8 cellular contexts compared by ENCODE assay signal in genomic region chr20:32510120-32510600, GRCh38.
DNase-seq lines count a peak whose midpoint lies in the region; ATAC-seq, FAIRE-seq and TF ChIP-seq lines count a peak whose summit lies in the region.
"Had no signal": no experiment of that assay in that cellular context is flagged by ENCODE, and none has a peak within 500 bp of the region (broad histone marks: within the 10 kb centered on the region; RNA-seq: fewer than 3 reads in every experiment).

No MANE protein-coding gene starts in this region.

- no peak overlapping the region for H3K18ac ChIP-seq in H1 (ENCODE audit: extremely low read depth, low read length)

- peak overlapping the region; percentile 35; the same call in 1 of the 2 replicates for H2BK12ac ChIP-seq in H1 (ENCODE audit: low read depth, low read length)

- H3K4ac ChIP-seq in H1 (replicated peaks; ENCODE audit: insufficient read length, low read depth, low read length): no peak overlapping the region

- no peak overlapping the region for H2BK120ac ChIP-seq in H1 (replicated peaks; ENCODE audit: low read depth, low read length)

- peak overlapping the region; percentile 20; the same call in 1 of the 2 replicates for H2BK15ac ChIP-seq in H1 (ENCODE audit: low read length)

- H3K23me2 ChIP-seq in H1 (ENCODE audit: low read depth, low read length): 0 out of 2 replicates have a peak, but pooled peaks cover 1% of the 10 kb centered on the region

- H3K4me1 ChIP-seq in DOHH2 (ENCODE audit: control insufficient read depth, low read length) (peaks cover 12% of the 10 kb centered on the region), OCI-LY7 (ENCODE audit: insufficient read depth, low read length, poor library complexity, severe bottlenecking) (peaks cover 25% of the 10 kb centered on the region), H1 (replicated peaks in 1 of 4; ENCODE audit: control insufficient read depth in 3 of 4, insufficient read depth in 4 of 4, low read length in 3 of 4) (peaks cover 0 to 6% (median 0%) of the 10 kb centered on the region in 4 experiments; a peak in 1 of 7 replicates), pancreas (peaks cover 0 to 15% (median 10%) of the 10 kb centered on the region in 3 donors)

- intact Hi-C loops in OCI-LY7 (cut with micrococcal nuclease; ENCODE audit: unreplicated experiment) (no loop called here), pancreas (cut with DNase I) (loop anchor here in 1 of 3 donors (10.0 kb wide), 1 partner anchor 855 kb away; no protein-coding TSS in a partner anchor)

- CTCF ChIA-PET in OCI-LY7 (lab: Charles Lee; ENCODE audit: unreplicated experiment): no interaction called here
- CTCF ChIA-PET in H1 (lab: Charles Lee; ENCODE audit: partially characterized antibody): interaction anchor here (1.3 to 2.1 kb wide), 4 partner anchors 8 to 142 kb away, joined by 4 to 9 read pairs (median 6); no protein-coding TSS in a partner anchor

- POLR2A ChIA-PET in OCI-LY7 (lab: Charles Lee): interaction anchor here (1.4 kb wide), 1 partner anchor 13 kb away, joined by 3 read pairs; no protein-coding TSS in a partner anchor
- POLR2A ChIA-PET in H1 (lab: Charles Lee; ENCODE audit: partially characterized antibody): no interaction called here

- no peak for TF ChIP-seq CTCF in DOHH2 (IDR thresholded peaks at IDR 0.05; ENCODE audit: low read depth, low read length, poor library complexity, severe bottlenecking)
- TF ChIP-seq CTCF in OCI-LY7 (conservative IDR thresholded peaks at IDR 0.05; ENCODE audit: low read length): no peak
- no peak for TF ChIP-seq CTCF in H1 (IDR thresholded peaks at IDR 0.05; ENCODE audit: control extremely low read depth in 1 of 3, insufficient read depth in 1 of 3, low read depth in 1 of 3, low read length in 3 of 3)
- no peak for TF ChIP-seq CTCF in pancreas (IDR thresholded peaks at IDR 0.05)

- no peak overlapping the region for H3K23ac ChIP-seq in H1 (ENCODE audit: insufficient read length)

- no peak for FAIRE-seq in H1 (lab: Jason Lieb, UNC)
- FAIRE-seq in pancreas (lab: Jason Lieb, UNC): no peak
- FAIRE-seq: endometrium had no signal

- H3K79me2 ChIP-seq in DOHH2 (ENCODE audit: control insufficient read depth, low read length) (no peaks in the 10 kb centered on the region), OCI-LY7 (ENCODE audit: insufficient read depth, low read depth, low read length) (no peaks in the 10 kb centered on the region), H1 (ENCODE audit: control insufficient read depth in 1 of 2, insufficient read depth in 2 of 2, low read length in 2 of 2) (no peaks in the 10 kb centered on the region)

- no TSS peak for BruUV-seq in OCI-LY7 (replicated peaks; lab: Mats Ljungman, UMichigan)

- no peak overlapping the region for H2AK5ac ChIP-seq in H1 (ENCODE audit: low read depth, low read length)

- 94% methylated on average over 13 of the region's 15 CpGs; no CpG with 5 or more reads in 1 of the 2 experiments for WGBS in H1 (ENCODE audit: extremely low coverage in 1 of 2, insufficient coverage in 1 of 2, insufficient read length in 1 of 2, insufficient replicate concordance in 2 of 2, low coverage in 1 of 2, low lambda C conversion rate in 2 of 2, missing lambda C conversion rate in 1 of 2), 2 experiments
- 86 to 90% methylated on average over 15 of the region's 15 CpGs for WGBS in pancreas, 2 donors

- H4K20me1 ChIP-seq in DOHH2 (ENCODE audit: control insufficient read depth, insufficient read depth, low read depth, low read length) (no peaks in the 10 kb centered on the region), OCI-LY7 (ENCODE audit: insufficient read depth, low read length) (no peaks in the 10 kb centered on the region), H1 (replicated peaks in 1 of 2; ENCODE audit: control insufficient read depth in 1 of 2, insufficient read depth in 2 of 2, low read length in 2 of 2) (no peaks in the 10 kb centered on the region)

- H2BK5ac ChIP-seq in H1 (ENCODE audit: low read depth, low read length): no peak overlapping the region

- H3F3A ChIP-seq in DOHH2 (ENCODE audit: control insufficient read depth, insufficient read depth): 0 out of 2 replicates have a peak, but pooled peaks cover 3% of the 10 kb centered on the region

- no peak overlapping the region for H4K91ac ChIP-seq in H1 (replicated peaks; ENCODE audit: insufficient read length, low read length)

- ATAC-seq in pancreas: peak in 3 of 4 donors; percentile 6 to 36 (median 36)
- ATAC-seq in GM21786 (IDR thresholded peaks at IDR 0.05; ENCODE audit: unreplicated experiment): no peak
- no peak for ATAC-seq in left lobe of liver

- DNase-seq in OCI-LY7 (ENCODE audit: low spot score) (no peak), H1 (ENCODE audit: low read depth in 1 of 2, low spot score in 2 of 2) (no peak), pancreas (peak in 2 of 6 donors; percentile 53 to 72), left lobe of liver (ENCODE audit: low spot score) (no peak), cerebellar nuclear complex (lab: John Stamatoyannopoulos, UW) (no peak)

- no peak for TF ChIP-seq EP300 in H1 (IDR thresholded peaks at IDR 0.05; ENCODE audit: borderline replicate concordance in 1 of 2, low read depth in 2 of 2, low read length in 2 of 2)

- H2BK20ac ChIP-seq in H1 (ENCODE audit: low read length): peak overlapping the region; percentile 44; the same call in 1 of the 2 replicates

- peak overlapping the region; percentile 38; the same call in 1 of the 2 replicates for H2AFZ ChIP-seq in OCI-LY7 (ENCODE audit: low read length)
- no peak overlapping the region for H2AFZ ChIP-seq in H1 (ENCODE audit: low read length)

- no peak overlapping the region for H3K9ac ChIP-seq in H1 (replicated peaks in 1 of 4; ENCODE audit: extremely low read depth in 1 of 4, low read depth in 3 of 4, low read length in 3 of 4)

- no peaks in the 10 kb centered on the region for H3K9me3 ChIP-seq in DOHH2 (ENCODE audit: control insufficient read depth, insufficient read depth, low read length)
- no peaks in the 10 kb centered on the region for H3K9me3 ChIP-seq in OCI-LY7 (ENCODE audit: low read length)
- H3K9me3 ChIP-seq in H1 (ENCODE audit: insufficient read depth in 2 of 2, low read depth in 1 of 2, low read length in 1 of 2): no peaks in the 10 kb centered on the region
- no peaks in the 10 kb centered on the region for H3K9me3 ChIP-seq in pancreas

- H3K4me2 ChIP-seq in DOHH2 (ENCODE audit: low read length) (peak overlapping the region; percentile 35), OCI-LY7 (ENCODE audit: low read length) (peak overlapping the region; percentile 41; the same call in 1 of the 2 replicates), H1 (ENCODE audit: insufficient read depth in 1 of 2, low read depth in 2 of 2, low read length in 2 of 2) (no peak overlapping the region)

- TF ChIP-seq POLR2A in H1 (IDR thresholded peaks at IDR 0.05; ENCODE audit: control extremely low read depth in 1 of 2, low read depth in 2 of 2, low read length in 2 of 2): no peak

- H3K14ac ChIP-seq in H1 (ENCODE audit: insufficient read length): no peak overlapping the region

- no peak for TF ChIP-seq RAD21 in H1 (IDR thresholded peaks at IDR 0.05 in 1 of 2, conservative IDR thresholded peaks at IDR 0.05 in 1 of 2; ENCODE audit: low read depth in 2 of 2, low read length in 2 of 2)

- H3K27ac ChIP-seq in DOHH2 (ENCODE audit: low read depth, low read length) (no peak overlapping the region), OCI-LY7 (ENCODE audit: low read depth, low read length, poor library complexity, severe bottlenecking) (peak overlapping the region; percentile 48), H1 (ENCODE audit: low read depth, low read length) (no peak overlapping the region), pancreas (no peak overlapping the region)

- H3K9me2 ChIP-seq in DOHH2 (replicated peaks; ENCODE audit: control insufficient read depth, low read length) (no peaks in the 10 kb centered on the region), OCI-LY7 (ENCODE audit: insufficient read depth, low read length) (no peaks in the 10 kb centered on the region)

- no peak overlapping the region for H3K56ac ChIP-seq in H1 (replicated peaks; ENCODE audit: insufficient read length, low read depth, low read length)

- H3K36me3 ChIP-seq in DOHH2 (ENCODE audit: control insufficient read depth, low read length) (no peaks in the 10 kb centered on the region), OCI-LY7 (ENCODE audit: insufficient read depth, low read length) (no peaks in the 10 kb centered on the region), H1 (ENCODE audit: control insufficient read depth in 2 of 4, insufficient read depth in 4 of 4, low read length in 3 of 4) (no peaks in the 10 kb centered on the region; a peak in 1 of 8 replicates), pancreas (no peaks in the 10 kb centered on the region)

- H4K5ac ChIP-seq in H1 (ENCODE audit: insufficient read length, low read depth, low read length): no peak overlapping the region

- H3K4me3 ChIP-seq in DOHH2 (ENCODE audit: low read length) (no peak overlapping the region), OCI-LY7 (ENCODE audit: low read depth, low read length, poor library complexity, severe bottlenecking) (no peak overlapping the region), H1 (ENCODE audit: extremely low read depth in 1 of 4, insufficient read depth in 2 of 4, low read depth in 3 of 4, low read length in 4 of 4) (no peak overlapping the region), pancreas (no peak overlapping the region)

- H3K27me3 ChIP-seq in DOHH2 (ENCODE audit: control insufficient read depth, low read length) (no peaks in the 10 kb centered on the region), H1 (replicated peaks in 1 of 4; ENCODE audit: control insufficient read depth in 3 of 4, extremely low read depth in 1 of 4, insufficient read depth in 3 of 4, low read length in 3 of 4) (no peaks in the 10 kb centered on the region), pancreas (no peaks in the 10 kb centered on the region)

- no peaks in the 10 kb centered on the region; the same call in 1 of the 2 replicates for H3K79me1 ChIP-seq in H1 (ENCODE audit: low read depth, low read length)

- H4K8ac ChIP-seq in H1 (ENCODE audit: extremely low read depth, insufficient read depth, low read length): no peak overlapping the region

TF ChIP-seq in H1, 55 proteins besides CTCF, POLR2A, EP300 and RAD21 (continues in another document):
- TF ChIP-seq SP2 (IDR thresholded peaks at IDR 0.05; ENCODE audit: low read length): no peak
- TF ChIP-seq NRF1 (IDR thresholded peaks at IDR 0.05; ENCODE audit: low read depth, low read length): no peak
- no peak for TF ChIP-seq NANOG (IDR thresholded peaks at IDR 0.05; ENCODE audit: insufficient read depth, low read depth, low read length, poor library complexity, severe bottlenecking)
- TF ChIP-seq SRF (IDR thresholded peaks at IDR 0.05; ENCODE audit: low read depth, low read length): no peak
- TF ChIP-seq CHD1 (IDR thresholded peaks at IDR 0.05; ENCODE audit: low read depth, low read length): no peak
- no peak for TF ChIP-seq ASH2L (IDR thresholded peaks at IDR 0.05; ENCODE audit: low read length)
- no peak for TF ChIP-seq GABPA (IDR thresholded peaks at IDR 0.05; ENCODE audit: borderline replicate concordance, insufficient read depth, low read length)
- no peak for TF ChIP-seq TAF1 (IDR thresholded peaks at IDR 0.05; ENCODE audit: low read depth, low read length)

Comparison
In these comparisons a context has a peak if more than half of its experiments do, and no peak if none do; other contexts are left out.
1. H3K4me2 ChIP-seq: peak in DOHH2 (single experiment) and OCI-LY7 (single experiment); none in H1 (0 of 2).
2. ATAC-seq: peak in pancreas (3 of 4); none in GM21786 (single experiment) and left lobe of liver (single experiment).